Comparison of ENCODE assay signal across 16 cellular contexts in the genomic region with DNA sequence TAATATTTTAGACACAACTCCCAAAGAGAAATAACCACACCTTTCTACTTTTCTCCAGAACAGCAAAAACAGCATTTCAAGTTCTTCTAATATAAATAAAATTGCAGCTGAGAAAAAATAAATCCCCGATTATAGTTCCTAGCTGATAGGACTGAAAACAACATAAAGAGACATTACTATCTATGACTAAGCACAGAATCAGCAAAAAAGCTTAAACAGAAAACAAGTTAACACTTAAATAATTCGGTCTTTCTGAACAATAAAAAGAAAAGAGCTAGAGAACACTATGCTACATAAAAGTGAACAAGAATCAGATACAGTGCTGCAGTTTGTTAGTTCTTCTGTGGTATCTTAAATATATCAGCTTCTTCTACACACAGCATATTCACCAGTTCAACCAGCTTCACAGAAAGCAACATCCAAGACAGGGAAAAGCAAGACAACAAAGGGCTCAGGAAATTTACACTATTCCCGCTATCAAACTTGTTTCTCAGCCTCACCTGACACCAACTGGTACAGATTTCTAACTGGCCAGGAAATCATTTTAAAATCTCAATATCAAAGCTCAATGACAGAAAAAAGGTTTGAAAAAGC. TPM values are rescaled to one million over a fixed set of nuclear protein-coding genes. Genes with fewer than 3 reads are reported as not detected.
DNase-seq lines count a peak whose midpoint lies in the region; ATAC-seq and TF ChIP-seq lines count a peak whose summit lies in the region.
"Had no signal": no experiment of that assay in that cellular context is flagged by ENCODE, and none has a peak within 500 bp of the region (broad histone marks: within the 10 kb centered on the region; RNA-seq: fewer than 3 reads in every experiment).

No MANE protein-coding gene starts in this region.

- peak overlapping the region; percentile 56 for H3K27ac ChIP-seq in GM23338 (ENCODE audit: low read depth)
- H3K27ac ChIP-seq in fibroblast of lung (ENCODE audit: insufficient read depth, low read length): peak overlapping the region; percentile 68
- H3K27ac ChIP-seq in gastrocnemius medialis: peak overlapping the region; percentile 9 to 97 (median 46)
- H3K27ac ChIP-seq in esophagus squamous epithelium: peak overlapping the region in 2 of 4 donors; percentile 50 to 51
- no peak overlapping the region for H3K27ac ChIP-seq in trophoblast cell (ENCODE audit: low read depth, low read length)
- H3K27ac ChIP-seq: C4-2B, neural progenitor cell had no signal

- TF ChIP-seq POLR2A in gastrocnemius medialis (IDR thresholded peaks at IDR 0.05) (no peak), esophagus squamous epithelium (IDR thresholded peaks at IDR 0.05) (no peak)

- H2BK5ac ChIP-seq in trophoblast cell (ENCODE audit: low read depth, low read length, poor library complexity): no peak overlapping the region

- no peak overlapping the region for H3K4ac ChIP-seq in trophoblast cell (ENCODE audit: low read depth, low read length)

- H3K14ac ChIP-seq in trophoblast cell (ENCODE audit: low read length): no peak overlapping the region

- no peak overlapping the region for H4K8ac ChIP-seq in trophoblast cell (ENCODE audit: low read depth, low read length)

- no peak overlapping the region for H4K91ac ChIP-seq in trophoblast cell (ENCODE audit: low read depth, low read length)

- ATAC-seq in GM23338 (peak; percentile 34; the same call in 1 of the 3 replicates), SK-N-SH treated with all-trans-retinoic acid at 6 μM for 48 hours (peak; percentile 27), gastrocnemius medialis (no peak), HG02885 (IDR thresholded peaks at IDR 0.05; ENCODE audit: poor library complexity, unreplicated experiment) (no peak)

- peaks cover 16% of the 10 kb centered on the region; the same call in 2 of the 3 replicates for H3K36me3 Mint-ChIP-seq in GM23338 (ENCODE audit: low read depth)

- no peak overlapping the region for H3K18ac ChIP-seq in trophoblast cell (ENCODE audit: low read length)

- H3K4me3 Mint-ChIP-seq in GM23338: no peak overlapping the region
- H3K4me3 Mint-ChIP-seq: activated T-helper 1 cell treated with anti-CD3 and anti-CD28 coated beads, Interleukin-12 subunit alpha, Interleukin-12 subunit beta, Interleukin-2, Interleukin-4 antibody, amounts not matched to agents 30 ng/mL and 10 ng/mL and 1 ng/mL, durations not matched to agents 14 hours and 24 hours and 36 hours; IgD-negative memory B cell; neural progenitor cell had no signal

- H3K36me3 ChIP-seq in GM23338 (ENCODE audit: insufficient read depth) (no peaks in the 10 kb centered on the region), fibroblast of lung (ENCODE audit: control insufficient read depth, insufficient read depth, low read length) (peaks cover 5% of the 10 kb centered on the region), gastrocnemius medialis (peaks cover 0 to 10% of the 10 kb centered on the region in 2 donors), esophagus squamous epithelium (peaks cover 0 to 79% (median 0%) of the 10 kb centered on the region in 3 donors), trophoblast cell (ENCODE audit: control insufficient read depth in 1 of 2, insufficient read depth in 2 of 2, low read length in 2 of 2) (peaks cover 5 to 7% of the 10 kb centered on the region in 2 experiments)
- H3K36me3 ChIP-seq: neural progenitor cell had no signal

- no peak overlapping the region for H2BK12ac ChIP-seq in trophoblast cell (ENCODE audit: low read length)

- no peak overlapping the region for H3K23ac ChIP-seq in trophoblast cell (ENCODE audit: low read length)

- H3K4me2 ChIP-seq in GM23338 (peak overlapping the region; percentile 22), fibroblast of lung (ENCODE audit: extremely low read depth, insufficient read depth, low read length) (peak overlapping the region; percentile 54), trophoblast cell (ENCODE audit: low read length) (no peak overlapping the region)
- H3K4me2 ChIP-seq: neural progenitor cell had no signal

- peaks cover 56% of the 10 kb centered on the region for H3K4me1 Mint-ChIP-seq in GM23338

- H2AK5ac ChIP-seq in trophoblast cell (ENCODE audit: low read length): no peak overlapping the region

- no peaks in the 10 kb centered on the region for H3F3A ChIP-seq in GM23338 (replicated peaks; ENCODE audit: low read depth)

- no peaks in the 10 kb centered on the region for H3K27me3 ChIP-seq in GM23338 (ENCODE audit: insufficient read depth)
- H3K27me3 ChIP-seq in fibroblast of lung (ENCODE audit: control insufficient read depth, insufficient read depth, low read length): no peaks in the 10 kb centered on the region
- H3K27me3 ChIP-seq in gastrocnemius medialis: no peaks in the 10 kb centered on the region
- H3K27me3 ChIP-seq in esophagus squamous epithelium: no peaks in the 10 kb centered on the region
- no peaks in the 10 kb centered on the region for H3K27me3 ChIP-seq in trophoblast cell (ENCODE audit: insufficient read depth, low read length)
- H3K27me3 ChIP-seq: esophagus muscularis mucosa, neural progenitor cell had no signal

- DNase-seq in GM23338 (ENCODE audit: low spot score) (peak; percentile 33), fibroblast of lung (ENCODE audit: low read depth in 2 of 2) (peak in 1 of 2 donors; percentile 39), gastrocnemius medialis (no peak), T1000 (lab: John Stamatoyannopoulos, UW) (no peak), esophagus squamous epithelium (lab: John Stamatoyannopoulos, UW) (no peak), trophoblast cell (no peak)
- DNase-seq: NCI-H1436; NCI-H748 treated with DMSO at 0.1 percent for 48 hours; stimulated activated CD8-positive, alpha-beta memory T cell treated with anti-CD3 and anti-CD28 coated beads, Interleukin-4, amount 100 ng/mL, for 48 hours had no signal

- H3K27ac Mint-ChIP-seq in GM23338: peak overlapping the region; percentile 50
- H3K27ac Mint-ChIP-seq: activated T-helper 1 cell treated with anti-CD3 and anti-CD28 coated beads, Interleukin-12 subunit alpha, Interleukin-12 subunit beta, Interleukin-2, Interleukin-4 antibody, amounts not matched to agents 30 ng/mL and 10 ng/mL and 1 ng/mL, durations not matched to agents 14 hours and 24 hours and 36 hours; IgD-negative memory B cell; neural progenitor cell had no signal

- H4K20me1 ChIP-seq in GM23338 (replicated peaks; ENCODE audit: insufficient read depth) (no peaks in the 10 kb centered on the region), fibroblast of lung (ENCODE audit: control insufficient read depth, extremely low read depth, insufficient read depth, low read length) (no peaks in the 10 kb centered on the region)

- H3K9me3 ChIP-seq in fibroblast of lung (ENCODE audit: control insufficient read depth, insufficient read depth, low read depth, low read length): no peaks in the 10 kb centered on the region
- H3K9me3 ChIP-seq in gastrocnemius medialis: no peaks in the 10 kb centered on the region
- H3K9me3 ChIP-seq in esophagus squamous epithelium: no peaks in the 10 kb centered on the region
- H3K9me3 ChIP-seq in trophoblast cell (ENCODE audit: insufficient read depth, low read depth, low read length): no peaks in the 10 kb centered on the region
- H3K9me3 ChIP-seq: esophagus muscularis mucosa had no signal

- intact Hi-C loops in gastrocnemius medialis (cut with DNase I; ENCODE audit: low total_unique reads): no loop called here
- intact Hi-C loops in esophagus squamous epithelium (cut with DNase I): no loop called here

- peaks cover 2% of the 10 kb centered on the region for H3K79me1 ChIP-seq in trophoblast cell (ENCODE audit: low read length)

- no peak overlapping the region for H2AFZ ChIP-seq in GM23338
- H2AFZ ChIP-seq in fibroblast of lung (ENCODE audit: low read length): no peak overlapping the region
- no peak overlapping the region for H2AFZ ChIP-seq in trophoblast cell (ENCODE audit: insufficient read depth, low read length, poor library complexity)
- H2AFZ ChIP-seq: neural progenitor cell had no signal

- peaks cover 17% of the 10 kb centered on the region; the same call in 1 of the 2 replicates for H3K79me2 ChIP-seq in GM23338 (replicated peaks; ENCODE audit: insufficient read depth)
- peaks cover 35% of the 10 kb centered on the region for H3K79me2 ChIP-seq in fibroblast of lung (ENCODE audit: control insufficient read depth, insufficient read depth, low read length)
- no peaks in the 10 kb centered on the region for H3K79me2 ChIP-seq in trophoblast cell (ENCODE audit: control insufficient read depth, insufficient read depth, low read length, poor library complexity)

- peaks cover 1% of the 10 kb centered on the region for H3K27me3 Mint-ChIP-seq in GM23338 (ENCODE audit: insufficient read depth, low read depth, poor library complexity)
- H3K27me3 Mint-ChIP-seq: IgD-negative memory B cell had no signal

- no peak overlapping the region for H4K12ac ChIP-seq in trophoblast cell (ENCODE audit: low read depth, low read length)

- no peaks in the 10 kb centered on the region; the same call in 2 of the 3 replicates for H3K9me3 Mint-ChIP-seq in GM23338
- H3K9me3 Mint-ChIP-seq: activated T-helper 1 cell treated with anti-CD3 and anti-CD28 coated beads, Interleukin-12 subunit alpha, Interleukin-12 subunit beta, Interleukin-2, Interleukin-4 antibody, amounts not matched to agents 30 ng/mL and 10 ng/mL and 1 ng/mL, durations not matched to agents 14 hours and 24 hours and 36 hours; IgD-negative memory B cell; neural progenitor cell had no signal

- peaks cover 48% of the 10 kb centered on the region for H3K4me1 ChIP-seq in GM23338 (ENCODE audit: insufficient read depth)
- H3K4me1 ChIP-seq in fibroblast of lung (ENCODE audit: control insufficient read depth, extremely low read depth, insufficient read depth, low read length): peaks cover 11% of the 10 kb centered on the region
- peaks cover 35 to 41% of the 10 kb centered on the region in 2 donors for H3K4me1 ChIP-seq in gastrocnemius medialis
- peaks cover 0 to 11% (median 0%) of the 10 kb centered on the region in 3 donors for H3K4me1 ChIP-seq in esophagus squamous epithelium
- H3K4me1 ChIP-seq in trophoblast cell (ENCODE audit: control insufficient read depth in 1 of 2, insufficient read depth in 2 of 2, low read length in 2 of 2): peaks cover 0 to 8% of the 10 kb centered on the region in 2 experiments
- H3K4me1 ChIP-seq: neural progenitor cell had no signal

- in situ Hi-C loops in gastrocnemius medialis (cut with MboI; ENCODE audit: low sequenced_read_pairs in 4 of 4): no loop called here

- 46 to 77% methylated on average over 3 of the region's 3 CpGs for WGBS in esophagus squamous epithelium, 2 donors
- no CpG with 5 or more reads among the region's 3 CpGs for WGBS in trophoblast cell (ENCODE audit: extremely low coverage, insufficient coverage, insufficient read length)

- no peak for TF ChIP-seq CTCF in GM23338 (conservative IDR thresholded peaks at IDR 0.05; ENCODE audit: low read depth in 2 of 2)
- TF ChIP-seq CTCF in fibroblast of lung (conservative IDR thresholded peaks at IDR 0.05 in 1 of 2, IDR thresholded peaks at IDR 0.05 in 1 of 2; ENCODE audit: low read depth in 1 of 2, low read length in 2 of 2): no peak
- no peak for TF ChIP-seq CTCF in gastrocnemius medialis (IDR thresholded peaks at IDR 0.05 in 4 of 5, conservative IDR thresholded peaks at IDR 0.05 in 1 of 5)
- TF ChIP-seq CTCF in esophagus squamous epithelium (IDR thresholded peaks at IDR 0.05): no peak

- no peak overlapping the region for H2BK120ac ChIP-seq in trophoblast cell (ENCODE audit: insufficient read depth, low read length, poor library complexity)

- no peak overlapping the region for H3K9ac ChIP-seq in fibroblast of lung (ENCODE audit: insufficient read depth, low read length)
- H3K9ac ChIP-seq in trophoblast cell (ENCODE audit: low read length): no peak overlapping the region
- H3K9ac ChIP-seq: neural progenitor cell had no signal

- no peaks in the 10 kb centered on the region for H3K9me2 ChIP-seq in GM23338 (ENCODE audit: insufficient read depth)

- H3K4me3 ChIP-seq in GM23338: no peak overlapping the region
- H3K4me3 ChIP-seq in fibroblast of lung (replicated peaks in 1 of 4; ENCODE audit: control extremely low read depth in 1 of 4, insufficient read depth in 1 of 4, low read depth in 3 of 4, low read length in 4 of 4): peak overlapping the region in 1 of 4 experiments; percentile 28
- H3K4me3 ChIP-seq in gastrocnemius medialis: no peak overlapping the region
- H3K4me3 ChIP-seq in esophagus squamous epithelium: no peak overlapping the region
- H3K4me3 ChIP-seq in trophoblast cell (ENCODE audit: low read depth, low read length): no peak overlapping the region
- H3K4me3 ChIP-seq: esophagus muscularis mucosa, neural progenitor cell had no signal

RNA-seq across cellular contexts. Expression of gene FEZ2, which starts 28.6 kb away (rescaled TPM):
- total RNA-seq in GM23338 (2014; rRNA removed; shearing (Covaris generic)): 25.9 and 28.0 TPM in 2 replicates
- polyA plus RNA-seq in GM23338 (2016; fragmentation: Nextera tagmentation; extraction: Ambion mirVana) (32.9 and 35.9 TPM in 2 replicates), fibroblast of lung (59.7 and 86.9 TPM in 2 replicates)
- total RNA-seq in fibroblast of lung (55.2 and 64.7 TPM in 2 replicates), gastrocnemius medialis (100 to 1,000 TPM in 3 of 4 donors, 10 to 100 TPM in 1; 65.1 to 126 (median 110) TPM), esophagus squamous epithelium (10 to 100 TPM in 3 of 4 donors, 1 to 10 TPM in 1; 9.2 to 34.9 (median 26.4) TPM)
- 56.6 and 73.1 TPM in 2 replicates for polyA plus RNA-seq in fibroblast of lung (2012)
- 4.0 and 7.9 TPM in 2 replicates for polyA minus RNA-seq in fibroblast of lung (ENCODE audit: low replicate concordance)
- 85.6 and 85.8 TPM in 2 replicates for polyA plus RNA-seq in trophoblast cell (2013)

Comparison
In these comparisons a context has a peak if more than half of its experiments do, and no peak if none do; other contexts are left out.
1. ATAC-seq: peak in GM23338 (single experiment) and SK-N-SH treated with all-trans-retinoic acid at 6 μM for 48 hours (single experiment); none in gastrocnemius medialis (0 of 2) and HG02885 (single experiment).